23 cellular contexts compared by ENCODE assay signal in genomic region chr4:107579099-107579498, GRCh38.
DNase-seq lines count a peak whose midpoint lies in the region; ATAC-seq and TF ChIP-seq lines count a peak whose summit lies in the region.
"Had no signal": no experiment of that assay in that cellular context is flagged by ENCODE, and none has a peak within 500 bp of the region (broad histone marks: within the 10 kb centered on the region; RNA-seq: fewer than 3 reads in every experiment).

No MANE protein-coding gene starts in this region.

- H3K27ac Mint-ChIP-seq in activated naive CD4-positive, alpha-beta T cell treated with anti-CD3 and anti-CD28 coated beads for 36 hours, result no peak overlapping the region
- H3K27ac Mint-ChIP-seq: activated B cell treated with CpG ODN at 0.5 μM for 24 hours; activated naive CD8-positive, alpha-beta T cell treated with anti-CD3 and anti-CD28 coated beads, Interleukin-2, amount 50 U/mL, for 24 hours; HFFc6; immature natural killer cell; natural killer cell had no signal

- H3K4me3 ChIP-seq in BJ (ENCODE audit: low read depth, low read length) (no peak overlapping the region), WERI-Rb-1 (ENCODE audit: low read depth, low read length) (no peak overlapping the region)
- H3K4me3 ChIP-seq: body of pancreas, left lung, pancreas, upper lobe of left lung had no signal

- H3K36me3 ChIP-seq in BJ (ENCODE audit: control insufficient read depth, insufficient read depth, low read length) (no peaks in the 10 kb centered on the region), WERI-Rb-1 (no peaks in the 10 kb centered on the region)
- H3K36me3 ChIP-seq: left lung, pancreas, upper lobe of left lung had no signal

- H3K27me3 ChIP-seq in BJ (ENCODE audit: control insufficient read depth, insufficient read depth, low read length) (no peaks in the 10 kb centered on the region), WERI-Rb-1 (ENCODE audit: insufficient read depth, low read depth, severe bottlenecking) (no peaks in the 10 kb centered on the region)
- H3K27me3 ChIP-seq: body of pancreas, left lung, pancreas, upper lobe of left lung had no signal

- CTCF ChIA-PET in BJ (lab: Yijun Ruan, JAX), result interaction anchor here (0.9 kb wide), 1 partner anchor 9 kb away, joined by 3 read pairs; no protein-coding TSS in a partner anchor
- CTCF ChIA-PET in activated naive CD4-positive, alpha-beta T cell treated with anti-CD3 and anti-CD28 coated beads for 36 hours (lab: Charles Lee), result no interaction called here

- POLR2A ChIA-PET in BJ (lab: Charles Lee), result no interaction called here

- 0 out of 2 replicates have a peak, but pooled peaks have one; percentile 2 for TF ChIP-seq CTCF in BJ (IDR thresholded peaks at IDR 0.05; ENCODE audit: insufficient read depth, low read depth, low read length)
- TF ChIP-seq CTCF in WERI-Rb-1 (IDR thresholded peaks at IDR 0.05; ENCODE audit: low read depth, low read length), result peak; percentile 48

- intact Hi-C loops in activated naive CD4-positive, alpha-beta T cell treated with anti-CD3 and anti-CD28 coated beads for 36 hours (cut with micrococcal nuclease), result no loop called here

- no peaks in the 10 kb centered on the region for H3K9me3 ChIP-seq in WERI-Rb-1 (ENCODE audit: severe bottlenecking)
- H3K9me3 ChIP-seq: body of pancreas, pancreas, upper lobe of left lung had no signal

- peaks cover 9% of the 10 kb centered on the region for H3K9me3 Mint-ChIP-seq in activated naive CD4-positive, alpha-beta T cell treated with anti-CD3 and anti-CD28 coated beads for 36 hours
- H3K9me3 Mint-ChIP-seq: HFFc6 had no signal

- H3K27ac ChIP-seq in WERI-Rb-1, result no peak overlapping the region
- H3K27ac ChIP-seq: body of pancreas, C4-2B, left lung, pancreas, upper lobe of left lung had no signal

- no peak for ATAC-seq in GM18519 (IDR thresholded peaks at IDR 0.05; ENCODE audit: low FRiP score, unreplicated experiment)
- ATAC-seq: activated naive CD8-positive, alpha-beta T cell treated with anti-CD3 and anti-CD28 coated beads, Interleukin-2, amount 50 U/mL, for 24 hours; body of pancreas; left lung; natural killer cell; pancreas; right cardiac atrium had no signal

- no peak for DNase-seq in BJ (ENCODE audit: low read depth)
- DNase-seq in HuH-7.5 (ENCODE audit: low spot score), result peak; percentile 16
- DNase-seq in NCI-H524 (lab: John Stamatoyannopoulos, UW), result peak; percentile 77 to 79
- peak; percentile 50 for DNase-seq in WERI-Rb-1
- DNase-seq in activated naive CD4-positive, alpha-beta T cell treated with anti-CD3 and anti-CD28 coated beads for 36 hours, result no peak
- DNase-seq in iPS-NIHi7 (ENCODE audit: extremely low spot score), result no peak
- no peak for DNase-seq in activated CD4-positive, alpha-beta T cell treated with anti-CD3 and anti-CD28 coated beads for 48 hours
- DNase-seq: ACHN; activated B cell treated with CpG ODN at 0.5 μM for 24 hours; activated CD4-positive, alpha-beta T cell treated with anti-CD3 and anti-CD28 coated beads, Interleukin-2, amount 50 U/mL, for 48 hours; activated CD8-positive, alpha-beta memory T cell treated with anti-CD3 and anti-CD28 coated beads, Interleukin-2, amount 50 U/mL, for 48 hours; activated naive CD8-positive, alpha-beta T cell treated with anti-CD3 and anti-CD28 coated beads, Interleukin-2, amount 50 U/mL, for 24 hours; body of pancreas; GF-D8; immature natural killer cell; natural killer cell; pancreas; right cardiac atrium had no signal

- peaks cover 16% of the 10 kb centered on the region for H3K27me3 Mint-ChIP-seq in activated naive CD4-positive, alpha-beta T cell treated with anti-CD3 and anti-CD28 coated beads for 36 hours (ENCODE audit: low read depth)
- H3K27me3 Mint-ChIP-seq: activated B cell treated with CpG ODN at 0.5 μM for 24 hours had no signal

- H3K36me3 Mint-ChIP-seq in activated naive CD4-positive, alpha-beta T cell treated with anti-CD3 and anti-CD28 coated beads for 36 hours (ENCODE audit: low read depth), result no peaks in the 10 kb centered on the region
- H3K36me3 Mint-ChIP-seq: immature natural killer cell, natural killer cell had no signal

- H3K4me3 Mint-ChIP-seq in activated naive CD4-positive, alpha-beta T cell treated with anti-CD3 and anti-CD28 coated beads for 36 hours, result no peak overlapping the region
- H3K4me3 Mint-ChIP-seq: activated B cell treated with CpG ODN at 0.5 μM for 24 hours; activated naive CD8-positive, alpha-beta T cell treated with anti-CD3 and anti-CD28 coated beads, Interleukin-2, amount 50 U/mL, for 24 hours; HFFc6; immature natural killer cell; natural killer cell had no signal

- H3K4me1 Mint-ChIP-seq in activated naive CD4-positive, alpha-beta T cell treated with anti-CD3 and anti-CD28 coated beads for 36 hours (ENCODE audit: low read depth), result no peaks in the 10 kb centered on the region
- H3K4me1 Mint-ChIP-seq: activated B cell treated with CpG ODN at 0.5 μM for 24 hours; activated naive CD8-positive, alpha-beta T cell treated with anti-CD3 and anti-CD28 coated beads, Interleukin-2, amount 50 U/mL, for 24 hours; immature natural killer cell; natural killer cell had no signal

Comparison
In these comparisons a context has a peak if more than half of its experiments do, and no peak if none do; other contexts are left out.
1. DNase-seq: peak in HuH-7.5 (single experiment), NCI-H524 (2 of 2) and WERI-Rb-1 (single experiment); none in BJ (single experiment), activated naive CD4-positive, alpha-beta T cell treated with anti-CD3 and anti-CD28 coated beads for 36 hours (single experiment), iPS-NIHi7 (single experiment) and activated CD4-positive, alpha-beta T cell treated with anti-CD3 and anti-CD28 coated beads for 48 hours (single experiment).